Comparison of ENCODE assay signal across 29 cellular contexts in the genomic region with DNA sequence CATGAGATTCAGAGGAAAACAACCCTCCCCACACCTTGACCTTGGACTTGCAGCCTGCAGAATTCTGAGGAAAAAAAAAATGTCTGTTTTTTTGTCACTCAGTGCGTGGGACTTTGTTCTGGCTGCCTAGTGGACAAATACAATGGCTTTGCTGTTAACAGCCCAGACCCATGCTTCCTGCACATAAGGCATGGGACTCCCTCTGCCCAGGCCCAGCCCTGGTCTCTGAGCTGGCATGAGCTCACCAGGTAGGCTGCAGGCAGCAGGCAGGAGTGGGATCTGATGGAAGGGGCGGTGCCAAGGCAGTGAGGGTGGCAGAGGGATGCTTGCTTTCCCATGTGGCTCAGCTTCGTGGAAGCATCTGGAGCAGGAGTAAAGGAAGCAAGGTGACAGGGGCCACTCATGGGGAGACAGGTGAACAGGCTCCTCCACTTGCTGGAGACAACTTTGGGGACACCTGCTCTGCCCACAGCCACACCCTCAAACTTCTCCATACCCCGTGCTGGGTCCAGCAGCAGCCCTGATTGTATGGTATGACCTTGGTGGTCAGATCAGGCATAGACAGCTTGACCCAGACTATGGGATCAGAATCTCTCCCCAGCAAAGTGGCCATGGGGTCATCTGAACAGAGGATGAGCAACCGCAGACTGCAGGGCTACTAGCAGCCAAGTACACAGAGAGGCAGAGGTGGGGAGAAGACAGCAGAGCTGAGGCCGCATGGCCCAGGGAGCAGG. TPM values are rescaled to one million over a fixed set of nuclear protein-coding genes. Genes with fewer than 3 reads are reported as not detected.
DNase-seq lines count a peak whose midpoint lies in the region; ATAC-seq, FAIRE-seq and TF ChIP-seq lines count a peak whose summit lies in the region.
"Had no signal": no experiment of that assay in that cellular context is flagged by ENCODE, and none has a peak within 500 bp of the region (broad histone marks: within the 10 kb centered on the region; RNA-seq: fewer than 3 reads in every experiment).

No MANE protein-coding gene starts in this region.

- no peak overlapping the region for H3K27ac Mint-ChIP-seq in type B pancreatic cell
- H3K27ac Mint-ChIP-seq in progenitor cell of endocrine pancreas, result no peak overlapping the region
- H3K27ac Mint-ChIP-seq: activated CD4-positive, alpha-beta T cell treated with anti-CD3 and anti-CD28 coated beads for 36 hours; effector memory CD8-positive, alpha-beta T cell; GM23338; HFFc6 had no signal

- H3K36me3 Mint-ChIP-seq in type B pancreatic cell (no peaks in the 10 kb centered on the region), progenitor cell of endocrine pancreas (ENCODE audit: insufficient read depth) (no peaks in the 10 kb centered on the region)

- TF ChIP-seq RAD21 in HepG2 (CRISPR knock-in tag; IDR thresholded peaks at IDR 0.05), result no peak

- H3K4me3 ChIP-seq in HepG2 (replicated peaks in 1 of 3; ENCODE audit: insufficient read depth in 1 of 3, low read depth in 2 of 3, low read length in 3 of 3) (0 out of 6 replicates have a peak overlapping the region, but pooled peaks of 1 of the 3 experiments have one; percentile 17), right lobe of liver (no peak overlapping the region), SJCRH30 (no peak overlapping the region)
- H3K4me3 ChIP-seq: cardiac muscle cell, colonic mucosa, GM23338, heart right ventricle, tibial nerve had no signal

- intact Hi-C loops in HepG2 (cut with micrococcal nuclease; ENCODE audit: unreplicated experiment) (no loop called here), right lobe of liver (cut with DNase I) (no loop called here)

- H3K9me3 ChIP-seq in HepG2 (ENCODE audit: low read length) (no peaks in the 10 kb centered on the region), right lobe of liver (no peaks in the 10 kb centered on the region), SJCRH30 (replicated peaks) (no peaks in the 10 kb centered on the region)
- H3K9me3 ChIP-seq: colonic mucosa, heart right ventricle, tibial nerve had no signal

- H2AFZ ChIP-seq in HepG2 (ENCODE audit: low read length), result no peak overlapping the region
- H2AFZ ChIP-seq: GM23338 had no signal

- WGBS in HepG2 (ENCODE audit: low lambda C conversion rate), result 29% methylated on average over 5 of the region's 6 CpGs
- WGBS in right lobe of liver (ENCODE audit: insufficient coverage, low coverage, low lambda C conversion rate, missing lambda C conversion rate), result 69% methylated on average over 2 of the region's 6 CpGs

- H3K36me3 ChIP-seq in HepG2 (replicated peaks in 1 of 2; ENCODE audit: control insufficient read depth in 1 of 2, insufficient read depth in 2 of 2, low read length in 2 of 2), result no peaks in the 10 kb centered on the region
- H3K36me3 ChIP-seq in right lobe of liver, result no peaks in the 10 kb centered on the region
- no peaks in the 10 kb centered on the region for H3K36me3 ChIP-seq in SJCRH30
- H3K36me3 ChIP-seq: cardiac muscle cell, colonic mucosa, heart right ventricle, tibial nerve had no signal

- no peaks in the 10 kb centered on the region for H4K20me1 ChIP-seq in HepG2 (ENCODE audit: insufficient read depth, low read length)

- no peaks in the 10 kb centered on the region for H3K79me2 ChIP-seq in HepG2 (ENCODE audit: insufficient read depth, low read length)

- no peak overlapping the region for H3K9ac ChIP-seq in HepG2 (ENCODE audit: insufficient read depth, low read depth, low read length)

- H3K4me3 Mint-ChIP-seq in type B pancreatic cell, result no peak overlapping the region
- H3K4me3 Mint-ChIP-seq in progenitor cell of endocrine pancreas (ENCODE audit: low read depth), result no peak overlapping the region
- H3K4me3 Mint-ChIP-seq: activated CD4-positive, alpha-beta T cell treated with anti-CD3 and anti-CD28 coated beads for 36 hours; effector memory CD8-positive, alpha-beta T cell; GM23338; HFFc6; neural crest cell had no signal

- TF ChIP-seq POLR2A in HepG2 (IDR thresholded peaks at IDR 0.05; ENCODE audit: insufficient read depth in 1 of 2, low read depth in 2 of 2, low read length in 2 of 2) (no peak), right lobe of liver (IDR thresholded peaks at IDR 0.05) (no peak)

- ATAC-seq in HepG2 (peak; percentile 50), right lobe of liver (no peak)
- ATAC-seq: activated CD4-positive, alpha-beta T cell treated with anti-CD3 and anti-CD28 coated beads for 36 hours; effector memory CD8-positive, alpha-beta T cell; GM23338; heart right ventricle had no signal

- TF ChIP-seq CTCF in HepG2 (CRISPR knock-in tag; IDR thresholded peaks at IDR 0.05), result no peak
- no peak for TF ChIP-seq CTCF in right lobe of liver (IDR thresholded peaks at IDR 0.05)
- no peak for TF ChIP-seq CTCF in type B pancreatic cell (conservative IDR thresholded peaks at IDR 0.05)
- TF ChIP-seq CTCF in progenitor cell of endocrine pancreas (IDR thresholded peaks at IDR 0.05; ENCODE audit: unreplicated experiment), result no peak

- POLR2A ChIA-PET in HepG2 (lab: Yijun Ruan, JAX), result no interaction called here

- H3K27ac ChIP-seq in HepG2 (ENCODE audit: extremely low read length, insufficient read depth, low read length) (no peak overlapping the region), right lobe of liver (no peak overlapping the region), SJCRH30 (no peak overlapping the region)
- H3K27ac ChIP-seq: cardiac muscle cell, colonic mucosa, heart right ventricle had no signal

- H3K9me3 Mint-ChIP-seq in type B pancreatic cell, result no peaks in the 10 kb centered on the region
- H3K9me3 Mint-ChIP-seq in progenitor cell of endocrine pancreas (ENCODE audit: low read depth), result no peaks in the 10 kb centered on the region
- H3K9me3 Mint-ChIP-seq: effector memory CD8-positive, alpha-beta T cell; GM23338; HFFc6; neural crest cell had no signal

- CTCF ChIA-PET in HepG2 (lab: Yijun Ruan, JAX; ENCODE audit: low intra/inter-chr PET ratio, low total read pairs), result no interaction called here

- peak; percentile 44 for DNase-seq in HepG2 (ENCODE audit: low spot score)
- no peak for DNase-seq in right lobe of liver
- DNase-seq in ecto neural progenitor cell (ENCODE audit: low spot score), result peak; percentile 31
- peak; percentile 80 for DNase-seq in mesenteric fat pad (ENCODE audit: low spot score)
- peak; percentile 54 for DNase-seq in type B pancreatic cell (ENCODE audit: extremely low spot score, unreplicated experiment)
- no peak for DNase-seq in NCI-H2107 (lab: John Stamatoyannopoulos, UW)
- no peak for DNase-seq in progenitor cell of endocrine pancreas (ENCODE audit: low spot score, unreplicated experiment)
- no peak for DNase-seq in SJCRH30
- DNase-seq: activated CD4-positive, alpha-beta T cell treated with anti-CD3 and anti-CD28 coated beads for 36 hours; activated T-cell treated with anti-CD3 and anti-CD28 coated beads, Interleukin-2, amount 50 U/mL, for 48 hours; colonic mucosa; effector memory CD8-positive, alpha-beta T cell; heart right ventricle; HFFc6; kidney glomerular epithelial cell; NCI-H1048; NCI-H748 treated with DMSO at 0.1 percent for 48 hours; stimulated activated CD4-positive, alpha-beta T cell treated with anti-CD3 and anti-CD28 coated beads, Interleukin-4, amount 100 ng/mL, for 1 hour; SW 1271 had no signal

- no peak for TF ChIP-seq EP300 in HepG2 (IDR thresholded peaks at IDR 0.05; ENCODE audit: low read depth in 2 of 2, low read length in 2 of 2)
- no peak for TF ChIP-seq EP300 in HepG2 (CRISPR knock-in tag; IDR thresholded peaks at IDR 0.05; ENCODE audit: borderline replicate concordance)

- H3K27me3 Mint-ChIP-seq in type B pancreatic cell, result peaks cover 9% of the 10 kb centered on the region
- peaks cover 27% of the 10 kb centered on the region for H3K27me3 Mint-ChIP-seq in progenitor cell of endocrine pancreas

- no TSS peak for BruUV-seq in HepG2 (replicated peaks; lab: Mats Ljungman, UMichigan)

- H3K4me2 ChIP-seq in HepG2 (ENCODE audit: low read depth, low read length), result peak overlapping the region; percentile 19; the same call in 1 of the 2 replicates
- H3K4me2 ChIP-seq: GM23338 had no signal

- FAIRE-seq in HepG2 (lab: Jason Lieb, UNC), result no peak
- FAIRE-seq: astrocyte, G401.6 had no signal

- H3K4me1 ChIP-seq in HepG2 (ENCODE audit: insufficient read depth, low read length) (peaks cover 33% of the 10 kb centered on the region), right lobe of liver (no peaks in the 10 kb centered on the region), SJCRH30 (no peaks in the 10 kb centered on the region)
- H3K4me1 ChIP-seq: colonic mucosa, heart right ventricle, tibial nerve had no signal

- in situ Hi-C loops in HepG2 (cut with HindIII; ENCODE audit: extremely low pct_ligation_motif_present, low pct_unique_long_range_greater_than_20kb), result no loop called here

- H3K27me3 ChIP-seq in HepG2 (ENCODE audit: control insufficient read depth in 1 of 2, insufficient read depth in 2 of 2, low read length in 2 of 2), result peaks cover 5 to 21% of the 10 kb centered on the region in 2 experiments; a peak in 4 of 5 replicates
- H3K27me3 ChIP-seq in right lobe of liver, result no peaks in the 10 kb centered on the region
- H3K27me3 ChIP-seq in SJCRH30, result no peaks in the 10 kb centered on the region
- H3K27me3 ChIP-seq: cardiac muscle cell, colonic mucosa, tibial nerve had no signal

- H3K4me1 Mint-ChIP-seq in type B pancreatic cell (ENCODE audit: unreplicated experiment) (peaks cover 6% of the 10 kb centered on the region), progenitor cell of endocrine pancreas (ENCODE audit: low read depth) (peaks cover 2% of the 10 kb centered on the region)

RNA-seq across cellular contexts. Expression of a gene that starts 27.0 kb away (rescaled TPM):
- total RNA-seq in HepG2 (2016; rRNA removed; fragmentation: Illumina TruSeq; extraction: Trizol), result not detected in 2 replicates
- not detected in 2 replicates for total RNA-seq in HepG2 (2016; cell fraction: cytosol; rRNA removed; fragmentation: Illumina TruSeq; extraction: Trizol; ENCODE audit: low read depth)
- total RNA-seq in HepG2 (2016; cell fraction: insoluble cytoplasmic fraction; rRNA removed; fragmentation: Illumina TruSeq; extraction: Trizol), result 0.09 TPM in 1 of 2 replicates, not detected in the other
- 0.10 TPM in 1 of 2 replicates, not detected in the other for total RNA-seq in HepG2 (2016; cell fraction: membrane; rRNA removed; fragmentation: Illumina TruSeq; extraction: Trizol)
- total RNA-seq in HepG2 (2016; cell fraction: nucleus; rRNA removed; fragmentation: Illumina TruSeq; extraction: Trizol), result not detected in 2 replicates
- not detected in 2 replicates for polyA plus RNA-seq in HepG2 (2011; rRNA removed)
- not detected in 2 replicates for polyA plus RNA-seq in HepG2 (2011; cell fraction: cytosol; rRNA removed)
- 0.09 and 0.11 TPM in 2 replicates for polyA plus RNA-seq in HepG2 (2011; cell fraction: nucleus; rRNA removed)
- polyA plus RNA-seq in HepG2 (2012), result not detected in 2 replicates
- polyA plus RNA-seq in HepG2 (2016; cell fraction: cytosol; fragmentation: Illumina TruSeq; extraction: Trizol; ENCODE audit: low read depth), result not detected in 2 replicates
- polyA plus RNA-seq in HepG2 (2016; cell fraction: insoluble cytoplasmic fraction; fragmentation: Illumina TruSeq; extraction: Trizol; ENCODE audit: low read depth), result not detected in 2 replicates
- polyA plus RNA-seq in HepG2 (2016; cell fraction: membrane; fragmentation: Illumina TruSeq; extraction: Trizol; ENCODE audit: low read depth), result not detected in 2 replicates
- polyA plus RNA-seq in HepG2 (2016; cell fraction: nucleus; fragmentation: Illumina TruSeq; extraction: Trizol; ENCODE audit: insufficient read depth, low read depth), result not detected in 2 replicates
- polyA minus RNA-seq in HepG2 (2011; rRNA and poly(A)+ RNA removed; ENCODE audit: low replicate concordance), result 44.5 TPM in 1 of 2 replicates, not detected in the other
- not detected in 2 replicates for polyA minus RNA-seq in HepG2 (2011; cell fraction: cytosol; rRNA and poly(A)+ RNA removed)
- not detected in 2 replicates for polyA minus RNA-seq in HepG2 (2011; cell fraction: nucleus; rRNA and poly(A)+ RNA removed)
- 1 to 10 TPM in 2 of 6 experiments, under 1 TPM in 4; 0.38 to 1.7 (median 0.72) TPM for total RNA-seq in right lobe of liver
- total RNA-seq in mesenteric fat pad, result not detected
- total RNA-seq in type B pancreatic cell (ENCODE audit: low replicate concordance), result 0.94 and 2.0 TPM in 2 replicates
- not detected in 2 replicates for total RNA-seq in progenitor cell of endocrine pancreas
- total RNA-seq in SJCRH30 (2014; rRNA removed; shearing (Covaris generic)), result not detected in 2 replicates
- total RNA-seq: activated CD4-positive, alpha-beta T cell treated with anti-CD3 and anti-CD28 coated beads for 36 hours; colonic mucosa; GM23338; HT-29; lung microvascular endothelial cell; neural crest cell had no signal
- polyA plus RNA-seq: GM23338 had no signal

RNA-seq across cellular contexts. Expression of a gene that starts 34.5 kb away (rescaled TPM):
- total RNA-seq in HepG2 (2016; rRNA removed; fragmentation: Illumina TruSeq; extraction: Trizol) (not detected in 2 replicates), right lobe of liver (not detected), mesenteric fat pad (not detected), type B pancreatic cell (ENCODE audit: low replicate concordance) (not detected in 2 replicates), progenitor cell of endocrine pancreas (not detected in 2 replicates)
- not detected in 2 replicates for total RNA-seq in HepG2 (2016; cell fraction: cytosol; rRNA removed; fragmentation: Illumina TruSeq; extraction: Trizol; ENCODE audit: low read depth)
- not detected in 2 replicates for total RNA-seq in HepG2 (2016; cell fraction: insoluble cytoplasmic fraction; rRNA removed; fragmentation: Illumina TruSeq; extraction: Trizol)
- not detected in 2 replicates for total RNA-seq in HepG2 (2016; cell fraction: membrane; rRNA removed; fragmentation: Illumina TruSeq; extraction: Trizol)
- not detected in 2 replicates for total RNA-seq in HepG2 (2016; cell fraction: nucleus; rRNA removed; fragmentation: Illumina TruSeq; extraction: Trizol)
- not detected in 2 replicates for polyA plus RNA-seq in HepG2 (2011; rRNA removed)
- not detected in 2 replicates for polyA plus RNA-seq in HepG2 (2011; cell fraction: cytosol; rRNA removed)
- not detected in 2 replicates for polyA plus RNA-seq in HepG2 (2011; cell fraction: nucleus; rRNA removed)
- polyA plus RNA-seq in HepG2 (2012), result not detected in 2 replicates
- polyA plus RNA-seq in HepG2 (2016; cell fraction: cytosol; fragmentation: Illumina TruSeq; extraction: Trizol; ENCODE audit: low read depth), result not detected in 2 replicates
- not detected in 2 replicates for polyA plus RNA-seq in HepG2 (2016; cell fraction: insoluble cytoplasmic fraction; fragmentation: Illumina TruSeq; extraction: Trizol; ENCODE audit: low read depth)
- not detected in 2 replicates for polyA plus RNA-seq in HepG2 (2016; cell fraction: membrane; fragmentation: Illumina TruSeq; extraction: Trizol; ENCODE audit: low read depth)
- not detected in 2 replicates for polyA plus RNA-seq in HepG2 (2016; cell fraction: nucleus; fragmentation: Illumina TruSeq; extraction: Trizol; ENCODE audit: insufficient read depth, low read depth)
- polyA minus RNA-seq in HepG2 (2011; rRNA and poly(A)+ RNA removed; ENCODE audit: low replicate concordance), result not detected in 2 replicates
- not detected in 2 replicates for polyA minus RNA-seq in HepG2 (2011; cell fraction: cytosol; rRNA and poly(A)+ RNA removed)
- not detected in 2 replicates for polyA minus RNA-seq in HepG2 (2011; cell fraction: nucleus; rRNA and poly(A)+ RNA removed)
- 0.63 TPM in 1 of 2 replicates, not detected in the other for total RNA-seq in SJCRH30 (2014; rRNA removed; shearing (Covaris generic))
- total RNA-seq: activated CD4-positive, alpha-beta T cell treated with anti-CD3 and anti-CD28 coated beads for 36 hours; astrocyte; cardiac muscle cell; fibroblast of villous mesenchyme; GM23338; heart right ventricle; HFFc6; HT-29; lung microvascular endothelial cell; neural crest cell; tibial nerve had no signal
- polyA plus RNA-seq: BJ, cardiac muscle cell, GM23338, heart right ventricle had no signal

Comparison
In these comparisons a context has a peak if more than half of its experiments do, and no peak if none do; other contexts are left out.
1. DNase-seq: peak in HepG2 (single experiment), ecto neural progenitor cell (single experiment), mesenteric fat pad (single experiment) and type B pancreatic cell (single experiment); none in right lobe of liver (0 of 3), NCI-H2107 (single experiment), progenitor cell of endocrine pancreas (single experiment) and SJCRH30 (0 of 2).